Comparison of ENCODE assay signal across 19 cellular contexts in the genomic region with DNA sequence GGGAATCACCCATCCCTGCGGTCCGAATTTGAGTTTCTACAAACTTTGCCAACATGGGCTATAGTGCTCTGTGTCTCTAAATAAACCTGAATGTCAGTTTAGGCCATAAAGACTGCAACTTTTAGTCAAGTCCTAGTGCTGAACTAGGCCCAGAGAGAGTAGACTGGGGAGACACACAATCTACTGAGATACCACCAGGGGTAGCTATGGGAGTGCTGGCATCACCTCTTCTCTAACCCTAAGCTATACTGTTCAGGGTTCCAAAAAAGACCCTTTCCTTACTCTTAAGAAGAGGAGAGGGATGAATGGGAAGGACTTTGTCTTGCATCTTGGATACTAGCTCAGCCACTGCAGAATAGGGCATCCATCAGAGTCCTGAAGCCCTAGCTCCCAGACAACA.
DNase-seq lines count a peak whose midpoint lies in the region; FAIRE-seq and TF ChIP-seq lines count a peak whose summit lies in the region.
"Had no signal": no experiment of that assay in that cellular context is flagged by ENCODE, and none has a peak within 500 bp of the region (broad histone marks: within the 10 kb centered on the region; RNA-seq: fewer than 3 reads in every experiment).

No MANE protein-coding gene starts in this region.

- WGBS in H1 (ENCODE audit: extremely low coverage in 1 of 2, insufficient coverage in 1 of 2, insufficient read length in 1 of 2, insufficient replicate concordance in 2 of 2, low coverage in 1 of 2, low lambda C conversion rate in 2 of 2, missing lambda C conversion rate in 1 of 2), 2 experiments: 89% methylated on average over 2 of the region's 2 CpGs; no CpG with 5 or more reads in 1 of the 2 experiments
- no CpG with 5 or more reads among the region's 2 CpGs for WGBS in neuronal stem cell (ENCODE audit: extremely low coverage in 2 of 2, insufficient read length in 2 of 2, insufficient replicate concordance in 1 of 2), 2 donors

- no peak overlapping the region for H3K23ac ChIP-seq in H1 (ENCODE audit: insufficient read length)
- no peak overlapping the region for H3K23ac ChIP-seq in neuronal stem cell (ENCODE audit: low read depth, low read length, poor library complexity)

- H3K79me1 ChIP-seq in H1 (ENCODE audit: low read depth, low read length): no peaks in the 10 kb centered on the region
- H3K79me1 ChIP-seq in neuronal stem cell (ENCODE audit: low read depth, low read length): no peaks in the 10 kb centered on the region

- POLR2A ChIA-PET in H1 (lab: Charles Lee; ENCODE audit: partially characterized antibody): no interaction called here

- no peaks in the 10 kb centered on the region for H3K23me2 ChIP-seq in H1 (ENCODE audit: low read depth, low read length)

- FAIRE-seq in H1 (lab: Jason Lieb, UNC): no peak
- FAIRE-seq: A204.1, D721Med, GM19239 had no signal

- no peak overlapping the region for H3K14ac ChIP-seq in H1 (ENCODE audit: insufficient read length)
- H3K14ac ChIP-seq in neuronal stem cell (ENCODE audit: low read length): no peak overlapping the region

- H3K4me3 ChIP-seq in OCI-LY3 (ENCODE audit: low read length) (no peak overlapping the region), H1 (ENCODE audit: extremely low read depth in 1 of 4, insufficient read depth in 2 of 4, low read depth in 3 of 4, low read length in 4 of 4) (no peak overlapping the region), neuronal stem cell (ENCODE audit: low read length in 2 of 2) (no peak overlapping the region), MM.1S (ENCODE audit: low read length) (no peak overlapping the region)

- H3K27ac ChIP-seq in OCI-LY3 (ENCODE audit: low read length) (no peak overlapping the region), H1 (ENCODE audit: low read depth, low read length) (no peak overlapping the region), neuronal stem cell (replicated peaks; ENCODE audit: low read length) (no peak overlapping the region), MM.1S (ENCODE audit: low read length) (no peak overlapping the region)

- H3K4ac ChIP-seq in H1 (replicated peaks; ENCODE audit: insufficient read length, low read depth, low read length) (no peak overlapping the region), neuronal stem cell (ENCODE audit: low read length) (no peak overlapping the region)

- peak; percentile 48 to 61 for TF ChIP-seq RAD21 in H1 (IDR thresholded peaks at IDR 0.05 in 1 of 2, conservative IDR thresholded peaks at IDR 0.05 in 1 of 2; ENCODE audit: low read depth in 2 of 2, low read length in 2 of 2)

- H3K4me1 ChIP-seq in OCI-LY3 (ENCODE audit: low read length) (no peaks in the 10 kb centered on the region), H1 (replicated peaks in 1 of 4; ENCODE audit: control insufficient read depth in 3 of 4, insufficient read depth in 4 of 4, low read length in 3 of 4) (no peaks in the 10 kb centered on the region), neuronal stem cell (ENCODE audit: control insufficient read depth in 2 of 2, insufficient read depth in 1 of 2, low read depth in 1 of 2, low read length in 2 of 2) (no peaks in the 10 kb centered on the region), MM.1S (ENCODE audit: low read length) (no peaks in the 10 kb centered on the region)
- H3K4me1 ChIP-seq: BE2C had no signal

- no peaks in the 10 kb centered on the region for H4K20me1 ChIP-seq in OCI-LY3 (ENCODE audit: insufficient read depth, low read length)
- no peaks in the 10 kb centered on the region for H4K20me1 ChIP-seq in H1 (replicated peaks in 1 of 2; ENCODE audit: control insufficient read depth in 1 of 2, insufficient read depth in 2 of 2, low read length in 2 of 2)
- no peaks in the 10 kb centered on the region for H4K20me1 ChIP-seq in MM.1S (ENCODE audit: insufficient read depth, low read length)

- H3F3A ChIP-seq in MM.1S (ENCODE audit: insufficient read depth, low read length): no peaks in the 10 kb centered on the region

- H2BK5ac ChIP-seq in H1 (ENCODE audit: low read depth, low read length) (no peak overlapping the region), neuronal stem cell (ENCODE audit: low read length) (no peak overlapping the region)

- no peak for TF ChIP-seq EP300 in H1 (IDR thresholded peaks at IDR 0.05; ENCODE audit: borderline replicate concordance in 1 of 2, low read depth in 2 of 2, low read length in 2 of 2)

- H3K18ac ChIP-seq in H1 (ENCODE audit: extremely low read depth, low read length) (no peak overlapping the region), neuronal stem cell (ENCODE audit: low read length) (no peak overlapping the region)

- no peak for TF ChIP-seq POLR2A in H1 (IDR thresholded peaks at IDR 0.05; ENCODE audit: control extremely low read depth in 1 of 2, low read depth in 2 of 2, low read length in 2 of 2)

- H2BK120ac ChIP-seq in H1 (replicated peaks; ENCODE audit: low read depth, low read length) (no peak overlapping the region), neuronal stem cell (ENCODE audit: low read depth, low read length) (no peak overlapping the region)

- in situ Hi-C loops in G401 (cut with HindIII; ENCODE audit: low sequenced_read_pairs): no loop called here

- no peak overlapping the region for H4K91ac ChIP-seq in H1 (replicated peaks; ENCODE audit: insufficient read length, low read length)
- no peak overlapping the region for H4K91ac ChIP-seq in neuronal stem cell (ENCODE audit: low read depth, low read length, poor library complexity)

- CTCF ChIA-PET in H1 (lab: Charles Lee; ENCODE audit: partially characterized antibody): no interaction called here

- H2AK5ac ChIP-seq in H1 (ENCODE audit: low read depth, low read length) (no peak overlapping the region), neuronal stem cell (ENCODE audit: low read depth, low read length) (no peak overlapping the region)

- no peak overlapping the region for H4K8ac ChIP-seq in H1 (ENCODE audit: extremely low read depth, insufficient read depth, low read length)
- H4K8ac ChIP-seq in neuronal stem cell (ENCODE audit: low read depth, low read length): peak overlapping the region; percentile 19

- no peak overlapping the region for H3K56ac ChIP-seq in H1 (replicated peaks; ENCODE audit: insufficient read length, low read depth, low read length)

- no peak overlapping the region for H2AFZ ChIP-seq in OCI-LY3 (ENCODE audit: low read depth, low read length)
- H2AFZ ChIP-seq in H1 (ENCODE audit: low read length): no peak overlapping the region
- no peak overlapping the region for H2AFZ ChIP-seq in neuronal stem cell (ENCODE audit: low read length)
- H2AFZ ChIP-seq in MM.1S (ENCODE audit: low read length): no peak overlapping the region

- H3K27me3 ChIP-seq in OCI-LY3 (ENCODE audit: low read depth, low read length) (no peaks in the 10 kb centered on the region), H1 (replicated peaks in 1 of 4; ENCODE audit: control insufficient read depth in 3 of 4, extremely low read depth in 1 of 4, insufficient read depth in 3 of 4, low read length in 3 of 4) (no peaks in the 10 kb centered on the region), neuronal stem cell (ENCODE audit: control insufficient read depth in 3 of 3, insufficient read depth in 3 of 3, low read depth in 1 of 3, low read length in 3 of 3) (no peaks in the 10 kb centered on the region), MM.1S (replicated peaks; ENCODE audit: insufficient read depth, low read length) (no peaks in the 10 kb centered on the region)
- H3K27me3 ChIP-seq: BE2C had no signal

- H3K4me2 ChIP-seq in OCI-LY3 (ENCODE audit: low read length): no peak overlapping the region
- H3K4me2 ChIP-seq in H1 (ENCODE audit: insufficient read depth in 1 of 2, low read depth in 2 of 2, low read length in 2 of 2): no peak overlapping the region
- no peak overlapping the region for H3K4me2 ChIP-seq in neuronal stem cell (ENCODE audit: insufficient read depth, low read length, poor library complexity, severe bottlenecking)
- H3K4me2 ChIP-seq in MM.1S (ENCODE audit: low read depth, low read length): no peak overlapping the region

- H4K5ac ChIP-seq in H1 (ENCODE audit: insufficient read length, low read depth, low read length): no peak overlapping the region

- no peak overlapping the region for H2BK12ac ChIP-seq in H1 (ENCODE audit: low read depth, low read length)
- H2BK12ac ChIP-seq in neuronal stem cell (ENCODE audit: low read length): no peak overlapping the region

- H2BK20ac ChIP-seq in H1 (ENCODE audit: low read length): no peak overlapping the region

- H3K9me3 ChIP-seq in OCI-LY3 (ENCODE audit: insufficient read depth, low read length) (no peaks in the 10 kb centered on the region), H1 (ENCODE audit: insufficient read depth in 2 of 2, low read depth in 1 of 2, low read length in 1 of 2) (no peaks in the 10 kb centered on the region), neuronal stem cell (replicated peaks in 1 of 2; ENCODE audit: control insufficient read depth in 2 of 2, insufficient read depth in 1 of 2, low read depth in 1 of 2, low read length in 2 of 2) (peaks cover 0 to 2% of the 10 kb centered on the region in 2 donors), MM.1S (replicated peaks; ENCODE audit: insufficient read depth, low read length) (no peaks in the 10 kb centered on the region)

- no peaks in the 10 kb centered on the region for H3K36me3 ChIP-seq in OCI-LY3 (replicated peaks; ENCODE audit: low read depth, low read length)
- no peaks in the 10 kb centered on the region for H3K36me3 ChIP-seq in H1 (ENCODE audit: control insufficient read depth in 2 of 4, insufficient read depth in 4 of 4, low read length in 3 of 4)
- H3K36me3 ChIP-seq in neuronal stem cell (replicated peaks in 1 of 2; ENCODE audit: control insufficient read depth in 2 of 2, insufficient read depth in 2 of 2, low read length in 2 of 2): no peaks in the 10 kb centered on the region
- no peaks in the 10 kb centered on the region for H3K36me3 ChIP-seq in MM.1S (replicated peaks; ENCODE audit: insufficient read depth, low read length)
- H3K36me3 ChIP-seq: BE2C had no signal

- no peaks in the 10 kb centered on the region for H3K79me2 ChIP-seq in OCI-LY3 (ENCODE audit: low read length)
- no peaks in the 10 kb centered on the region for H3K79me2 ChIP-seq in H1 (ENCODE audit: control insufficient read depth in 1 of 2, insufficient read depth in 2 of 2, low read length in 2 of 2)
- H3K79me2 ChIP-seq in MM.1S (ENCODE audit: low read length): no peaks in the 10 kb centered on the region

- H2BK15ac ChIP-seq in H1 (ENCODE audit: low read length) (no peak overlapping the region), neuronal stem cell (ENCODE audit: low read length) (no peak overlapping the region)

- DNase-seq in G401 (ENCODE audit: low spot score) (peak; percentile 7), H1 (ENCODE audit: low read depth in 1 of 2, low spot score in 2 of 2) (no peak), neuronal stem cell (ENCODE audit: low spot score) (no peak), activated gamma-delta T cell (lab: John Stamatoyannopoulos, UW) (no peak), cerebellar nuclear complex (lab: John Stamatoyannopoulos, UW) (no peak), MM.1S (no peak)
- DNase-seq: BE2C; CD8-positive, alpha-beta T cell; COR-L47; DMS153; DMS79 treated with DMSO at 0.1 percent for 48 hours; EL; GDM1; H7; IMR-90 had no signal

- TF ChIP-seq CTCF in OCI-LY3 (IDR thresholded peaks at IDR 0.05; ENCODE audit: low read depth, low read length) (peak; percentile 28), H1 (IDR thresholded peaks at IDR 0.05; ENCODE audit: control extremely low read depth in 1 of 3, insufficient read depth in 1 of 3, low read depth in 1 of 3, low read length in 3 of 3) (peak in 1 of 3 experiments; percentile 27; a peak in 1 of 4 replicates), MM.1S (IDR thresholded peaks at IDR 0.05; ENCODE audit: low read length) (no peak)

- H3K9ac ChIP-seq in OCI-LY3 (ENCODE audit: low read length): no peak overlapping the region
- no peak overlapping the region for H3K9ac ChIP-seq in H1 (replicated peaks in 1 of 4; ENCODE audit: extremely low read depth in 1 of 4, low read depth in 3 of 4, low read length in 3 of 4)
- no peak overlapping the region for H3K9ac ChIP-seq in neuronal stem cell (ENCODE audit: low read depth, low read length, poor library complexity)
- no peak overlapping the region for H3K9ac ChIP-seq in MM.1S (ENCODE audit: low read length)

- no peaks in the 10 kb centered on the region for H3K9me2 ChIP-seq in MM.1S (replicated peaks; ENCODE audit: insufficient read depth, low read length)
